In the genomic region with DNA sequence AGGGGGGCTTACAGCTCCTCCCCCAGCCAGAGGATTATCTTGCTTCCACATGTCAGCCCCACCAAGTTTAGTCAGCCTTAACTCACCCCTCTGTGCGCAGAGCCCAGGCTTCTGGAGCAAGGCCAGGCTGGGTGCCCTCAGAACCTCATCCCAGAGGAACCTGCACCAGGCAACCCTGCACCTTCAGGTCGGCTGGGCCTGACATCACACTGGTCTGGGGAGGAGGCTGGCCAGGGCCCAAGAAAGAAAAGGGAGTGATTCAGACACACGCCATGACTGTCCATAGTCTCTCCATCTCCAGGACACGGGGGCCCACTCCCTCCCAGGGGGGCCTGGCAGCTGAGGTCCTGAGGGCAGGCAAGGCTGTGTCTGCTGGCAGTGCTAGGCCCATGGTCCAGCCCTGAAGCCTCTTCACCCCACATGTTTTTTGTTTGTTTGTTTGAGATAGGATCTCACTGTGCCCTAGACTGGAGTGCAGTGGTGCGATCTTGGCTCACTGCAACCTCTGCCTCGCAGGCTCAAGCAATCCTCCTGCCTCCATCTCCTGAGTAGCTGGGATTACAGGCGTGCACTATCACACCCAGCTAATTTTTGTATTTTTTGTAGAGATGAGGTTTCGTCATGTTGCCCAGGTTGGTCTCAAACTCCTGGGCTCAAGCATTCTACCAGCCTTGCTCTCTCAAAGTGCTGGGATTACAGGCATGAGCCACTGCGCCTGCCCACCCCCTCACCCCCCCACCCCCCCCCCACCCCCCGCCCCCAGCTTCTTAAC, we compare ENCODE assay signal across 8 cellular contexts. TPM values are rescaled to one million over a fixed set of nuclear protein-coding genes. Genes with fewer than 3 reads are reported as not detected.
DNase-seq lines count a peak whose midpoint lies in the region; ATAC-seq and TF ChIP-seq lines count a peak whose summit lies in the region.

No MANE protein-coding gene starts in this region.

- H3K36me3 Mint-ChIP-seq in activated T-cell treated with anti-CD3 and anti-CD28 coated beads, Interleukin-2, amount 50 U/mL, for 4 hours (ENCODE audit: insufficient read depth): no peaks in the 10 kb centered on the region

- peaks cover 24 to 51% of the 10 kb centered on the region in 2 donors for H3K4me1 ChIP-seq in adrenal gland (replicated peaks in 1 of 2)
- H3K4me1 ChIP-seq in tibial artery: peaks cover 7 to 71% (median 41%) of the 10 kb centered on the region in 4 donors

- no peaks in the 10 kb centered on the region for H3K27me3 Mint-ChIP-seq in activated T-cell treated with anti-CD3 and anti-CD28 coated beads, Interleukin-2, amount 50 U/mL, for 4 hours (ENCODE audit: low read depth)

- H3K9me3 ChIP-seq in adrenal gland (replicated peaks in 1 of 3) (no peaks in the 10 kb centered on the region), tibial artery (no peaks in the 10 kb centered on the region)

- H3K4me3 Mint-ChIP-seq in activated T-cell treated with anti-CD3 and anti-CD28 coated beads, Interleukin-2, amount 50 U/mL, for 4 hours: peak overlapping the region; percentile 37

- H3K4me1 Mint-ChIP-seq in activated T-cell treated with anti-CD3 and anti-CD28 coated beads, Interleukin-2, amount 50 U/mL, for 4 hours (ENCODE audit: low read depth): peaks cover 65% of the 10 kb centered on the region

- H3K27ac ChIP-seq in adrenal gland (peak overlapping the region; percentile 7 to 91 (median 83)), tibial artery (peak overlapping the region; percentile 92 to 95)

- H3K9me3 Mint-ChIP-seq in activated T-cell treated with anti-CD3 and anti-CD28 coated beads, Interleukin-2, amount 50 U/mL, for 4 hours: no peaks in the 10 kb centered on the region

- intact Hi-C loops in adrenal gland (cut with DNase I) (no loop called here), tibial artery (cut with DNase I; ENCODE audit: low total_unique reads) (no loop called here)

- H3K27me3 ChIP-seq in adrenal gland (no peaks in the 10 kb centered on the region), tibial artery (no peaks in the 10 kb centered on the region)

- TF ChIP-seq POLR2A in adrenal gland (IDR thresholded peaks at IDR 0.05): no peak

- 50 to 56% (median 52%) methylated on average over 10 of the region's 10 CpGs for WGBS in adrenal gland, 4 donors

- no peaks in the 10 kb centered on the region for H3K36me3 ChIP-seq in adrenal gland (replicated peaks in 1 of 2)
- no peaks in the 10 kb centered on the region for H3K36me3 ChIP-seq in tibial artery

- DNase-seq in activated T-cell treated with anti-CD3 and anti-CD28 coated beads, Interleukin-2, amount 50 U/mL, for 4 hours: no peak
- DNase-seq in activated T-cell treated with anti-CD3 and anti-CD28 coated beads for 4 hours: no peak
- DNase-seq in adrenal gland: peak in 6 of 7 donors; percentile 62 to 88 (median 74)
- peak; percentile 29 for DNase-seq in kidney glomerular epithelial cell (lab: John Stamatoyannopoulos, UW)
- DNase-seq in tibial artery: peak in 1 of 2 donors; percentile 42
- DNase-seq in HuH-7 (ENCODE audit: low spot score): no peak
- DNase-seq in NCI-H146 treated with DMSO at 0.1 percent for 48 hours (lab: John Stamatoyannopoulos, UW; ENCODE audit: unreplicated experiment): no peak
- DNase-seq in NCI-H82 (lab: John Stamatoyannopoulos, UW): no peak

- ATAC-seq in activated T-cell treated with anti-CD3 and anti-CD28 coated beads, Interleukin-2, amount 50 U/mL, for 4 hours: no peak

- TF ChIP-seq CTCF in adrenal gland (IDR thresholded peaks at IDR 0.05) (no peak), tibial artery (IDR thresholded peaks at IDR 0.05) (no peak)

- H3K4me3 ChIP-seq in adrenal gland (peak overlapping the region in 1 of 4 donors; percentile 72), tibial artery (peak overlapping the region; percentile 69 to 70)

RNA-seq across cellular contexts. Expression of a gene that starts 11.1 kb away (rescaled TPM):
- 10 to 100 TPM; 33.3 to 41.2 (median 40.7) TPM for total RNA-seq in activated T-cell treated with anti-CD3 and anti-CD28 coated beads, Interleukin-2, amount 50 U/mL, for 4 hours
- 10 to 100 TPM in 6 of 8 donors, 1 to 10 TPM in 2; 5.8 to 48.5 (median 24.7) TPM for total RNA-seq in adrenal gland
- polyA plus RNA-seq in adrenal gland: 100 to 1,000 TPM in 1 of 3 donors, 10 to 100 TPM in 1, 1 to 10 TPM in 1; 6.1 to 161 (median 65.4) TPM

Comparison
In these comparisons a context has a peak if more than half of its experiments do, and no peak if none do; other contexts are left out.
1. DNase-seq: peak in adrenal gland (6 of 7) and kidney glomerular epithelial cell (single experiment); none in activated T-cell treated with anti-CD3 and anti-CD28 coated beads, Interleukin-2, amount 50 U/mL, for 4 hours (single experiment), activated T-cell treated with anti-CD3 and anti-CD28 coated beads for 4 hours (single experiment), HuH-7 (single experiment), NCI-H146 treated with DMSO at 0.1 percent for 48 hours (single experiment) and NCI-H82 (single experiment).